16 cellular contexts compared by ENCODE assay signal in genomic region chr2:38557217-38557616, GRCh38. TPM values are rescaled to one million over a fixed set of nuclear protein-coding genes. Genes with fewer than 3 reads are reported as not detected.
DNase-seq lines count a peak whose midpoint lies in the region; ATAC-seq and TF ChIP-seq lines count a peak whose summit lies in the region.
"Had no signal": no experiment of that assay in that cellular context is flagged by ENCODE, and none has a peak within 500 bp of the region (broad histone marks: within the 10 kb centered on the region; RNA-seq: fewer than 3 reads in every experiment).

No MANE protein-coding gene starts in this region.

- H3K9ac ChIP-seq in Karpas-422 (ENCODE audit: low read length), result no peak overlapping the region

- TF ChIP-seq CTCF in progenitor cell of endocrine pancreas (IDR thresholded peaks at IDR 0.05; ENCODE audit: unreplicated experiment), result no peak
- TF ChIP-seq CTCF in osteocyte (IDR thresholded peaks at IDR 0.05), result no peak

- no peaks in the 10 kb centered on the region for H3K9me2 ChIP-seq in Karpas-422 (replicated peaks; ENCODE audit: insufficient read depth, low read length)

- no peak overlapping the region for H2AFZ ChIP-seq in Karpas-422 (ENCODE audit: low read length)
- H2AFZ ChIP-seq: GM23338 had no signal

- H3K9me3 Mint-ChIP-seq in CD4-positive, CD25-positive, alpha-beta regulatory T cell, result no peaks in the 10 kb centered on the region
- H3K9me3 Mint-ChIP-seq in effector memory CD8-positive, alpha-beta T cell, result no peaks in the 10 kb centered on the region
- H3K9me3 Mint-ChIP-seq in progenitor cell of endocrine pancreas (ENCODE audit: low read depth) (no peaks in the 10 kb centered on the region), osteocyte (ENCODE audit: unreplicated experiment) (no peaks in the 10 kb centered on the region)
- H3K9me3 Mint-ChIP-seq: CD8-positive, alpha-beta T cell; GM23338; H9 had no signal

- no peaks in the 10 kb centered on the region for H3K27me3 ChIP-seq in CD4-positive, CD25-positive, alpha-beta regulatory T cell (ENCODE audit: control insufficient read depth, insufficient read depth, low read length)
- H3K27me3 ChIP-seq in Karpas-422 (ENCODE audit: low read length), result no peaks in the 10 kb centered on the region
- H3K27me3 ChIP-seq: BE2C had no signal

- H3K9me3 ChIP-seq in CD4-positive, CD25-positive, alpha-beta regulatory T cell (ENCODE audit: control insufficient read depth in 2 of 2, low read length in 2 of 2), result no peaks in the 10 kb centered on the region
- no peaks in the 10 kb centered on the region for H3K9me3 ChIP-seq in Karpas-422 (ENCODE audit: low read length)
- H3K9me3 ChIP-seq: A549, BE2C had no signal

- peaks cover 18% of the 10 kb centered on the region for H3K36me3 ChIP-seq in CD4-positive, CD25-positive, alpha-beta regulatory T cell (ENCODE audit: control insufficient read depth, insufficient read depth, low read length)
- peaks cover 65% of the 10 kb centered on the region for H3K36me3 ChIP-seq in Karpas-422 (ENCODE audit: insufficient read depth, low read length)

- H3K27me3 Mint-ChIP-seq in CD4-positive, CD25-positive, alpha-beta regulatory T cell, result no peaks in the 10 kb centered on the region
- no peaks in the 10 kb centered on the region for H3K27me3 Mint-ChIP-seq in effector memory CD8-positive, alpha-beta T cell
- H3K27me3 Mint-ChIP-seq in progenitor cell of endocrine pancreas, result no peaks in the 10 kb centered on the region
- H3K27me3 Mint-ChIP-seq in osteocyte (ENCODE audit: unreplicated experiment), result no peaks in the 10 kb centered on the region

- ATAC-seq in CD4-positive, CD25-positive, alpha-beta regulatory T cell (ENCODE audit: low read depth in 2 of 2), result no peak
- ATAC-seq in effector memory CD8-positive, alpha-beta T cell (replicated peaks), result no peak
- ATAC-seq: CD8-positive, alpha-beta T cell; GM23338 had no signal

- H3K27ac Mint-ChIP-seq in CD4-positive, CD25-positive, alpha-beta regulatory T cell, result peak overlapping the region in 2 of 3 donors; percentile 33 to 65
- peak overlapping the region; percentile 32 to 47 for H3K27ac Mint-ChIP-seq in effector memory CD8-positive, alpha-beta T cell
- peak overlapping the region; percentile 71 for H3K27ac Mint-ChIP-seq in progenitor cell of endocrine pancreas
- H3K27ac Mint-ChIP-seq in osteocyte (ENCODE audit: unreplicated experiment), result no peak overlapping the region
- H3K27ac Mint-ChIP-seq: CD8-positive, alpha-beta T cell; GM23338 had no signal

- peaks cover 3% of the 10 kb centered on the region for H3K4me1 ChIP-seq in CD4-positive, CD25-positive, alpha-beta regulatory T cell (ENCODE audit: control insufficient read depth, insufficient read depth, low read length, poor library complexity, severe bottlenecking)
- peaks cover 12% of the 10 kb centered on the region for H3K4me1 ChIP-seq in Karpas-422 (ENCODE audit: low read length)
- H3K4me1 ChIP-seq: A549 had no signal

- no peak for DNase-seq in CD4-positive, CD25-positive, alpha-beta regulatory T cell
- DNase-seq in Karpas-422, result no peak
- DNase-seq in effector memory CD8-positive, alpha-beta T cell, result no peak
- no peak for DNase-seq in progenitor cell of endocrine pancreas (ENCODE audit: low spot score, unreplicated experiment)
- DNase-seq in T-helper 9 cell, result no peak
- DNase-seq in osteocyte (ENCODE audit: extremely low spot score, unreplicated experiment), result no peak
- DNase-seq: BE2C; CD8-positive, alpha-beta T cell; COR-L47; DMS153; DMS79 treated with DMSO at 0.1 percent for 48 hours; EL; H9 had no signal

- no peaks in the 10 kb centered on the region for H4K20me1 ChIP-seq in Karpas-422 (ENCODE audit: insufficient read depth, low read depth, low read length)

- H3K36me3 Mint-ChIP-seq in CD4-positive, CD25-positive, alpha-beta regulatory T cell, result peaks cover 18% of the 10 kb centered on the region
- peaks cover 12% of the 10 kb centered on the region for H3K36me3 Mint-ChIP-seq in effector memory CD8-positive, alpha-beta T cell (ENCODE audit: insufficient read depth)
- peaks cover 29% of the 10 kb centered on the region for H3K36me3 Mint-ChIP-seq in progenitor cell of endocrine pancreas (ENCODE audit: insufficient read depth)
- peaks cover 33% of the 10 kb centered on the region for H3K36me3 Mint-ChIP-seq in osteocyte (ENCODE audit: unreplicated experiment)

- H3K79me2 ChIP-seq in Karpas-422 (ENCODE audit: low read length), result no peaks in the 10 kb centered on the region

- H3K4me2 ChIP-seq in Karpas-422 (ENCODE audit: low read depth, low read length, poor library complexity, severe bottlenecking), result no peak overlapping the region
- H3K4me2 ChIP-seq: A549, GM23338 had no signal

- no peak overlapping the region for H3K27ac ChIP-seq in CD4-positive, CD25-positive, alpha-beta regulatory T cell (ENCODE audit: insufficient read depth, low read length, poor library complexity, severe bottlenecking)
- H3K27ac ChIP-seq in Karpas-422 (ENCODE audit: low read length), result peak overlapping the region; percentile 16; the same call in 1 of the 2 replicates
- H3K27ac ChIP-seq: A549, C4-2B had no signal

- no peak overlapping the region for H3K4me3 ChIP-seq in CD4-positive, CD25-positive, alpha-beta regulatory T cell (ENCODE audit: low read depth, low read length)
- no peak overlapping the region for H3K4me3 ChIP-seq in Karpas-422 (ENCODE audit: low read length)
- H3K4me3 ChIP-seq: A549, GM23338 had no signal

- H3K4me3 Mint-ChIP-seq in CD4-positive, CD25-positive, alpha-beta regulatory T cell, result no peak overlapping the region
- H3K4me3 Mint-ChIP-seq in effector memory CD8-positive, alpha-beta T cell, result no peak overlapping the region
- H3K4me3 Mint-ChIP-seq in progenitor cell of endocrine pancreas (ENCODE audit: low read depth), result no peak overlapping the region
- no peak overlapping the region for H3K4me3 Mint-ChIP-seq in osteocyte (ENCODE audit: unreplicated experiment)
- H3K4me3 Mint-ChIP-seq: CD8-positive, alpha-beta T cell; GM23338; H9 had no signal

- peaks cover 0 to 9% (median 5%) of the 10 kb centered on the region in 4 donors for H3K4me1 Mint-ChIP-seq in CD4-positive, CD25-positive, alpha-beta regulatory T cell
- peaks cover 0 to 3% of the 10 kb centered on the region in 2 donors for H3K4me1 Mint-ChIP-seq in effector memory CD8-positive, alpha-beta T cell (ENCODE audit: low read depth in 2 of 2)
- peaks cover 7% of the 10 kb centered on the region for H3K4me1 Mint-ChIP-seq in progenitor cell of endocrine pancreas (ENCODE audit: low read depth)
- no peaks in the 10 kb centered on the region for H3K4me1 Mint-ChIP-seq in osteocyte (ENCODE audit: unreplicated experiment)
- H3K4me1 Mint-ChIP-seq: H9 had no signal

RNA-seq across cellular contexts. Expression of gene HNRNPLL, which starts 45.5 kb away (rescaled TPM):
- 124 TPM for total RNA-seq in CD4-positive, CD25-positive, alpha-beta regulatory T cell
- 10 to 100 TPM; 59.6 to 81.3 (median 69.9) TPM for polyA plus RNA-seq in CD4-positive, CD25-positive, alpha-beta regulatory T cell
- 58.3 and 131 TPM in 2 replicates for total RNA-seq in Karpas-422 (2014; rRNA removed; shearing (Covaris generic); ENCODE audit: low replicate concordance)
- total RNA-seq in progenitor cell of endocrine pancreas, result 119 and 122 TPM in 2 replicates
- 55.6 and 63.0 TPM in 2 replicates for total RNA-seq in osteocyte
